ENCODE assay signal across 11 cellular contexts in the genomic region with DNA sequence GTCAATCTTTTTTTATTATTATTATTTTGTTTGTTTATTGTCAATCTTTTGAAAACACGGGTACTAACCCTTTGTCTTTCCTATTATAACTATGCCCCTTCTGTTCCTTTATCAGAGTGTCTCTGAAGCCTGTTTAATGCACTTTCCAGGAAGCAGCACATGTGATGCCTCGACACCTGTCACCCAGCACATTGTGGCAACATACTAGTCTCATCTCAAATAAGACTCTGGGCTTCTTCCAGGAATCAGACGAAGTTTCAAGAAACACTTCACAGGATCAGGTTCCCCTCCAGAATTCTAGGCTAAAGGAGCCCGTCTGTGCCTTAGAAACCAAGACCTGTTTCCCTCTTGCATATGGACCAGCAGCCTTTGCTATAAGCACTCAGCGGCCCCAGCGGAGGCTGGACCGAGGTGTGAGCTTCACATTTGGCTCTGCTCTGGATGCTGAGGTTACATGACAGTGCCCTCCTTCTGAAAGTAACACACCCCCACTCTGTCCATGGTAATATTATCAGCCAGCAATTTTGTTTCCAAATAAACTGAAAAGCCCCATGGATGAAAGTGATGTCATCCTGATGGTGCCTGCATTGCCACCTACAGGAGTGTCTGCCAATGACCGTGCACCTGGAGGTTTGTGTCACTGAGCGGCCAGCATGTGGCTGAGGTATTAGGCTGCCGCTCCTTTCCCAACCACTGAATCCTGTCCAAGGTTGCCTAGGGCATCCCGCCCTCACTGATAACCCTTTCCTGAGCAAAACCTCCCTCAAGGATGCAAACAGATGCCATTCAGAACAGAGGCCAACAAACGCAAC. TPM values are rescaled to one million over a fixed set of nuclear protein-coding genes. Genes with fewer than 3 reads are reported as not detected.
DNase-seq lines count a peak whose midpoint lies in the region; ATAC-seq and TF ChIP-seq lines count a peak whose summit lies in the region.
"Had no signal": no experiment of that assay in that cellular context is flagged by ENCODE, and none has a peak within 500 bp of the region (broad histone marks: within the 10 kb centered on the region; RNA-seq: fewer than 3 reads in every experiment).

No MANE protein-coding gene starts in this region.

- TSS peak; percentile 8 for BruUV-seq in MCF 10A (replicated peaks; lab: Mats Ljungman, UMichigan)

- CTCF ChIA-PET in MCF 10A (lab: Yijun Ruan, JAX) = interaction anchor here (1.0 to 2.6 kb wide), 2 partner anchors 34 to 62 kb away, joined by 3 to 19 read pairs; no protein-coding TSS in a partner anchor

- H3K4me3 ChIP-seq in breast epithelium = no peak overlapping the region
- no peak overlapping the region for H3K4me3 ChIP-seq in uterus
- H3K4me3 ChIP-seq: prostate gland had no signal

- DNase-seq in MCF 10A (ENCODE audit: unreplicated experiment) = peak; percentile 43
- DNase-seq in breast epithelium (ENCODE audit: low spot score in 2 of 2) = no peak
- DNase-seq in RKO (ENCODE audit: low spot score) = peak; percentile 11
- DNase-seq in glutamatergic neuron = no peak
- no peak for DNase-seq in uterus
- DNase-seq in effector CD4-positive, alpha-beta T cell = no peak
- no peak for DNase-seq in NCI-H510A (lab: John Stamatoyannopoulos, UW)
- DNase-seq: CD8-positive, alpha-beta T cell; GOT3 had no signal

- H3K9me3 ChIP-seq in breast epithelium = no peaks in the 10 kb centered on the region
- no peaks in the 10 kb centered on the region for H3K9me3 ChIP-seq in uterus
- H3K9me3 ChIP-seq: prostate gland had no signal

- TF ChIP-seq CTCF in MCF 10A (IDR thresholded peaks at IDR 0.05; ENCODE audit: unreplicated experiment) (no peak), breast epithelium (IDR thresholded peaks at IDR 0.05) (no peak), glutamatergic neuron (IDR thresholded peaks at IDR 0.05; ENCODE audit: partially characterized antibody, unreplicated experiment) (peak; percentile 35), uterus (IDR thresholded peaks at IDR 0.05) (no peak)

- no peaks in the 10 kb centered on the region for H3K9me3 Mint-ChIP-seq in MCF 10A (ENCODE audit: unreplicated experiment)
- peaks cover 9% of the 10 kb centered on the region for H3K9me3 Mint-ChIP-seq in glutamatergic neuron (ENCODE audit: unreplicated experiment)
- H3K9me3 Mint-ChIP-seq: CD8-positive, alpha-beta T cell had no signal

- H3K27ac ChIP-seq in breast epithelium (no peak overlapping the region), uterus (no peak overlapping the region)
- H3K27ac ChIP-seq: prostate gland had no signal

- peaks cover 0 to 6% of the 10 kb centered on the region in 2 donors for H3K27me3 ChIP-seq in breast epithelium
- no peaks in the 10 kb centered on the region for H3K27me3 ChIP-seq in uterus

- no peaks in the 10 kb centered on the region for H3K36me3 ChIP-seq in breast epithelium
- no peaks in the 10 kb centered on the region for H3K36me3 ChIP-seq in uterus
- H3K36me3 ChIP-seq: prostate gland had no signal

- POLR2A ChIA-PET in MCF 10A (lab: Yijun Ruan, JAX) = no interaction called here

- no peaks in the 10 kb centered on the region for H3K4me1 Mint-ChIP-seq in MCF 10A (ENCODE audit: insufficient read depth, unreplicated experiment)
- peaks cover 49% of the 10 kb centered on the region for H3K4me1 Mint-ChIP-seq in glutamatergic neuron (ENCODE audit: low read depth, unreplicated experiment)

- H3K27me3 Mint-ChIP-seq in MCF 10A (ENCODE audit: insufficient read depth, unreplicated experiment) (no peaks in the 10 kb centered on the region), glutamatergic neuron (ENCODE audit: unreplicated experiment) (peaks cover 9% of the 10 kb centered on the region)

- no peak overlapping the region for H3K27ac Mint-ChIP-seq in MCF 10A (ENCODE audit: low read depth, unreplicated experiment)
- peak overlapping the region; percentile 67 for H3K27ac Mint-ChIP-seq in glutamatergic neuron (ENCODE audit: unreplicated experiment)
- H3K27ac Mint-ChIP-seq: CD8-positive, alpha-beta T cell had no signal

- H3K4me1 ChIP-seq in breast epithelium (no peaks in the 10 kb centered on the region), uterus (no peaks in the 10 kb centered on the region)
- H3K4me1 ChIP-seq: prostate gland had no signal

- H3K4me3 Mint-ChIP-seq in MCF 10A (ENCODE audit: unreplicated experiment) (no peak overlapping the region), glutamatergic neuron (ENCODE audit: unreplicated experiment) (no peak overlapping the region)
- H3K4me3 Mint-ChIP-seq: CD8-positive, alpha-beta T cell had no signal

- no peak for ATAC-seq in HG02678 (IDR thresholded peaks at IDR 0.05; ENCODE audit: unreplicated experiment)

- intact Hi-C loops in MCF 10A (cut with micrococcal nuclease) = no loop called here
- intact Hi-C loops in breast epithelium (cut with DNase I; ENCODE audit: low total_unique reads) = no loop called here
- intact Hi-C loops in uterus (cut with DNase I; ENCODE audit: low total_unique reads) = no loop called here

- H3K36me3 Mint-ChIP-seq in MCF 10A (ENCODE audit: insufficient read depth, unreplicated experiment) (peaks cover 8% of the 10 kb centered on the region), glutamatergic neuron (ENCODE audit: unreplicated experiment) (no peaks in the 10 kb centered on the region)

- TF ChIP-seq POLR2A in breast epithelium (IDR thresholded peaks at IDR 0.05) = no peak
- TF ChIP-seq POLR2A in uterus (IDR thresholded peaks at IDR 0.05) = no peak

RNA-seq across cellular contexts. Expression of a gene that starts 38.1 kb away (rescaled TPM):
- total RNA-seq in MCF 10A (2022) = 40.4 and 81.4 TPM in 2 replicates
- total RNA-seq in breast epithelium = 1 to 10 TPM in 1 of 3 donors, under 1 TPM in 2; 0.29 to 6.4 (median 0.33) TPM
- total RNA-seq in glutamatergic neuron (ENCODE audit: unreplicated experiment) = 14.7 TPM
- 10 to 100 TPM in 1 of 4 donors, under 1 TPM in 3; under 0.01 to 16.9 (median 0.56) TPM for total RNA-seq in uterus

Comparison
In these comparisons a context has a peak if more than half of its experiments do, and no peak if none do; other contexts are left out.
1. DNase-seq: peak in MCF 10A (single experiment) and RKO (single experiment); none in breast epithelium (0 of 2), glutamatergic neuron (single experiment), uterus (0 of 2), effector CD4-positive, alpha-beta T cell (single experiment) and NCI-H510A (single experiment).